Comparison of ENCODE assay signal across 1 cellular context in the genomic region with DNA sequence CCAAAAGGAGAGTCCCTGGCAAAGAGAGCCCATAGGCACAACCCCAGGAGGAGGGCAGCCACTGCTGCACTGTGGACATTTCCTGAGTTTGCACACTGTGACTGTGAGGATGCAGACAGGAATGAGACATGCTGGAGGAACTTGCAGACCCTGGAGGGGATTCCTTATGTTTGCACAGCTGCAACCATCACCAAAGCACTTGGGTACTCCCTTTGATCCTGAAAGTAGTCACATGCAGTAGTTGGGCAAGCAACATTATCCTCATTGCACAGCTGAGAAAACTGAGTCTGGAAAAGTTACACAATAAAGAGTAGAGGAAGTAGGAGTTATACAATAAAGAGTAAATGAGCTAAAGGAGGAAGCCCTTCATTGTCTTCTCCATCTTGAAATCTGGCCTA.
TF ChIP-seq lines count a peak whose summit lies in the region.

No MANE protein-coding gene starts in this region.

TF ChIP-seq in GM23338, 12 proteins besides CTCF, POLR2A, EP300 and RAD21 (continued from another document):
- TF ChIP-seq, protein P1, sequence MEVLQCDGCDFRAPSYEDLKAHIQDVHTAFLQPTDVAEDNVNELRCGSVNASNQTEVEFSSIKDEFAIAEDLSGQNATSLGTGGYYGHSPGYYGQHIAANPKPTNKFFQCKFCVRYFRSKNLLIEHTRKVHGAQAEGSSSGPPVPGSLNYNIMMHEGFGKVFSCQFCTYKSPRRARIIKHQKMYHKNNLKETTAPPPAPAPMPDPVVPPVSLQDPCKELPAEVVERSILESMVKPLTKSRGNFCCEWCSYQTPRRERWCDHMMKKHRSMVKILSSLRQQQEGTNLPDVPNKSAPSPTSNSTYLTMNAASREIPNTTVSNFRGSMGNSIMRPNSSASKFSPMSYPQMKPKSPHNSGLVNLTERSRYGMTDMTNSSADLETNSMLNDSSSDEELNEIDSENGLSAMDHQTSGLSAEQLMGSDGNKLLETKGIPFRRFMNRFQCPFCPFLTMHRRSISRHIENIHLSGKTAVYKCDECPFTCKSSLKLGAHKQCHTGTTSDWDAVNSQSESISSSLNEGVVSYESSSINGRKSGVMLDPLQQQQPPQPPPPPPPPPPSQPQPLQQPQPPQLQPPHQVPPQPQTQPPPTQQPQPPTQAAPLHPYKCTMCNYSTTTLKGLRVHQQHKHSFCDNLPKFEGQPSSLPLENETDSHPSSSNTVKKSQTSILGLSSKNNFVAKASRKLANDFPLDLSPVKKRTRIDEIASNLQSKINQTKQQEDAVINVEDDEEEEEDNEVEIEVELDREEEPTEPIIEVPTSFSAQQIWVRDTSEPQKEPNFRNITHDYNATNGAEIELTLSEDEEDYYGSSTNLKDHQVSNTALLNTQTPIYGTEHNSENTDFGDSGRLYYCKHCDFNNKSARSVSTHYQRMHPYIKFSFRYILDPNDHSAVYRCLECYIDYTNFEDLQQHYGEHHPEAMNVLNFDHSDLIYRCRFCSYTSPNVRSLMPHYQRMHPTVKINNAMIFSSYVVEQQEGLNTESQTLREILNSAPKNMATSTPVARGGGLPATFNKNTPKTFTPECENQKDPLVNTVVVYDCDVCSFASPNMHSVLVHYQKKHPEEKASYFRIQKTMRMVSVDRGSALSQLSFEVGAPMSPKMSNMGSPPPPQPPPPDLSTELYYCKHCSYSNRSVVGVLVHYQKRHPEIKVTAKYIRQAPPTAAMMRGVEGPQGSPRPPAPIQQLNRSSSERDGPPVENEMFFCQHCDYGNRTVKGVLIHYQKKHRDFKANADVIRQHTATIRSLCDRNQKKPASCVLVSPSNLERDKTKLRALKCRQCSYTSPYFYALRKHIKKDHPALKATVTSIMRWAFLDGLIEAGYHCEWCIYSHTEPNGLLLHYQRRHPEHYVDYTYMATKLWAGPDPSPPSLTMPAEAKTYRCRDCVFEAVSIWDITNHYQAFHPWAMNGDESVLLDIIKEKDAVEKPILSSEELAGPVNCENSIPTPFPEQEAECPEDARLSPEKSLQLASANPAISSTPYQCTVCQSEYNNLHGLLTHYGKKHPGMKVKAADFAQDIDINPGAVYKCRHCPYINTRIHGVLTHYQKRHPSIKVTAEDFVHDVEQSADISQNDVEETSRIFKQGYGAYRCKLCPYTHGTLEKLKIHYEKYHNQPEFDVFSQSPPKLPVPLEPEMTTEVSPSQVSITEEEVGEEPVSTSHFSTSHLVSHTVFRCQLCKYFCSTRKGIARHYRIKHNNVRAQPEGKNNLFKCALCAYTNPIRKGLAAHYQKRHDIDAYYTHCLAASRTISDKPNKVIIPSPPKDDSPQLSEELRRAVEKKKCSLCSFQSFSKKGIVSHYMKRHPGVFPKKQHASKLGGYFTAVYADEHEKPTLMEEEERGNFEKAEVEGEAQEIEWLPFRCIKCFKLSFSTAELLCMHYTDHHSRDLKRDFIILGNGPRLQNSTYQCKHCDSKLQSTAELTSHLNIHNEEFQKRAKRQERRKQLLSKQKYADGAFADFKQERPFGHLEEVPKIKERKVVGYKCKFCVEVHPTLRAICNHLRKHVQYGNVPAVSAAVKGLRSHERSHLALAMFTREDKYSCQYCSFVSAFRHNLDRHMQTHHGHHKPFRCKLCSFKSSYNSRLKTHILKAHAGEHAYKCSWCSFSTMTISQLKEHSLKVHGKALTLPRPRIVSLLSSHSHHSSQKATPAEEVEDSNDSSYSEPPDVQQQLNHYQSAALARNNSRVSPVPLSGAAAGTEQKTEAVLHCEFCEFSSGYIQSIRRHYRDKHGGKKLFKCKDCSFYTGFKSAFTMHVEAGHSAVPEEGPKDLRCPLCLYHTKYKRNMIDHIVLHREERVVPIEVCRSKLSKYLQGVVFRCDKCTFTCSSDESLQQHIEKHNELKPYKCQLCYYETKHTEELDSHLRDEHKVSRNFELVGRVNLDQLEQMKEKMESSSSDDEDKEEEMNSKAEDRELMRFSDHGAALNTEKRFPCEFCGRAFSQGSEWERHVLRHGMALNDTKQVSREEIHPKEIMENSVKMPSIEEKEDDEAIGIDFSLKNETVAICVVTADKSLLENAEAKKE (CRISPR knock-in tag; IDR thresholded peaks at IDR 0.05): no peak
- TF ChIP-seq, protein P2, sequence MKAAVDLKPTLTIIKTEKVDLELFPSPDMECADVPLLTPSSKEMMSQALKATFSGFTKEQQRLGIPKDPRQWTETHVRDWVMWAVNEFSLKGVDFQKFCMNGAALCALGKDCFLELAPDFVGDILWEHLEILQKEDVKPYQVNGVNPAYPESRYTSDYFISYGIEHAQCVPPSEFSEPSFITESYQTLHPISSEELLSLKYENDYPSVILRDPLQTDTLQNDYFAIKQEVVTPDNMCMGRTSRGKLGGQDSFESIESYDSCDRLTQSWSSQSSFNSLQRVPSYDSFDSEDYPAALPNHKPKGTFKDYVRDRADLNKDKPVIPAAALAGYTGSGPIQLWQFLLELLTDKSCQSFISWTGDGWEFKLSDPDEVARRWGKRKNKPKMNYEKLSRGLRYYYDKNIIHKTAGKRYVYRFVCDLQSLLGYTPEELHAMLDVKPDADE (IDR thresholded peaks at IDR 0.05): no peak
- TF ChIP-seq STAT1 (IDR thresholded peaks at IDR 0.05; ENCODE audit: unreplicated experiment): no peak
